ENCODE assay signal across 8 cellular contexts in the genomic region with DNA sequence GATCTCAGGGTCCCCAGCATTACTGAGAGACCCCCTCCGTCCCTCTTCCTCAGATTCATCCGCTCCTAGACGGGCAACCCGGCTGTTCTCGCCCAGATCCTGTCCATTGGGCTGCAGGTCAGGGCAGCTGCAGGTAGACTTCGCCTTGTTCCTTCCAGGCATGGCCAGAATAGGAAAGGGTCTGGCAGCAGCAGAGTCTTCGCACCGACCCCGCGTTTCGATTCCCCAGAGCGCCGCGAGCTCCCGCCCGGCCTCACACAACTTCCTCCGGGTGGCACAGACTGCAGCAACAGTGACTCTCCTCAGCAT. TPM values are rescaled to one million over a fixed set of nuclear protein-coding genes. Genes with fewer than 3 reads are reported as not detected.
A peak's percentile ranks its signal among the peaks of the same experiment; 100 is the strongest.
DNase-seq lines count a peak whose midpoint lies in the region; ATAC-seq and TF ChIP-seq lines count a peak whose summit lies in the region.

No MANE protein-coding gene starts in this region.

- H3K4me1 ChIP-seq in stomach smooth muscle (ENCODE audit: control insufficient read depth, insufficient read depth, low read length), result peaks cover 8% of the 10 kb centered on the region

- peaks cover 0 to 2% of the 10 kb centered on the region in 2 donors for H3K27me3 ChIP-seq in stomach smooth muscle (ENCODE audit: control insufficient read depth in 1 of 2, insufficient read depth in 2 of 2, low read length in 2 of 2)

- H3K9ac ChIP-seq in stomach smooth muscle (ENCODE audit: low read length in 2 of 2), result peak overlapping the region; percentile 91 to 100

- H3K27ac ChIP-seq in stomach smooth muscle (ENCODE audit: low read length), result peak overlapping the region; percentile 99

- TF ChIP-seq CTCF in fibroblast of villous mesenchyme (IDR thresholded peaks at IDR 0.05; ENCODE audit: insufficient read depth, low read depth, low read length), result no peak

- H3K36me3 ChIP-seq in stomach smooth muscle (ENCODE audit: control insufficient read depth in 2 of 2, insufficient read depth in 2 of 2, low read length in 2 of 2), result no peaks in the 10 kb centered on the region

- ATAC-seq in GM21515 (IDR thresholded peaks at IDR 0.05; ENCODE audit: unreplicated experiment) (peak; percentile 23), GM19463 (IDR thresholded peaks at IDR 0.05; ENCODE audit: unreplicated experiment) (no peak), GM21423 (IDR thresholded peaks at IDR 0.05; ENCODE audit: unreplicated experiment) (no peak)

- peak overlapping the region; percentile 80 for H3K4me3 ChIP-seq in Jurkat, Clone E6-1 (ENCODE audit: low read length)
- peak overlapping the region; percentile 100 for H3K4me3 ChIP-seq in fibroblast of villous mesenchyme (ENCODE audit: low read depth, low read length)
- peak overlapping the region; percentile 72 to 99 for H3K4me3 ChIP-seq in stomach smooth muscle (ENCODE audit: low read length in 2 of 2)

- no peaks in the 10 kb centered on the region for H3K9me3 ChIP-seq in stomach smooth muscle (ENCODE audit: control insufficient read depth in 2 of 2, low read length in 2 of 2)

- no peak for DNase-seq in Jurkat, Clone E6-1 (ENCODE audit: low read depth, low spot score)
- DNase-seq in fibroblast of villous mesenchyme (ENCODE audit: low read depth) (no peak), NCI-H748 (lab: John Stamatoyannopoulos, UW; ENCODE audit: unreplicated experiment) (no peak), LoVo (ENCODE audit: low spot score) (no peak)

RNA-seq across cellular contexts. Expression of a gene that starts 0.3 kb away (rescaled TPM):
- 153 TPM for polyA plus RNA-seq in Jurkat, Clone E6-1 (2012; ENCODE audit: insufficient read depth, insufficient read length)
- 90.5 and 112 TPM in 2 replicates for total RNA-seq in fibroblast of villous mesenchyme
